8 cellular contexts compared by ENCODE assay signal in genomic region chr9:132669329-132669635, GRCh38. TPM values are rescaled to one million over a fixed set of nuclear protein-coding genes. Genes with fewer than 3 reads are reported as not detected.
DNase-seq lines count a peak whose midpoint lies in the region; ATAC-seq and TF ChIP-seq lines count a peak whose summit lies in the region.

No MANE protein-coding gene starts in this region.

- peaks cover 5% of the 10 kb centered on the region; the same call in 1 of the 2 replicates for H4K20me1 ChIP-seq in SU-DHL-6 (ENCODE audit: low read depth, low read length)

- H3K9me3 ChIP-seq in SU-DHL-6 (ENCODE audit: insufficient read depth, low read length), result no peaks in the 10 kb centered on the region

- H3K79me2 ChIP-seq in SU-DHL-6 (ENCODE audit: insufficient read depth, low read length), result peaks cover 91% of the 10 kb centered on the region

- H3K9ac ChIP-seq in SU-DHL-6 (ENCODE audit: low read length), result peak overlapping the region; percentile 94

- H2AFZ ChIP-seq in SU-DHL-6 (ENCODE audit: low read depth, low read length, severe bottlenecking), result peak overlapping the region; percentile 98

- TF ChIP-seq CTCF in GM12865 (IDR thresholded peaks at IDR 0.05; ENCODE audit: insufficient read depth, low read depth, low read length, missing control alignments) (no peak), SU-DHL-6 (IDR thresholded peaks at IDR 0.05; ENCODE audit: insufficient read depth, low read length, poor library complexity, severe bottlenecking) (no peak), fibroblast of pulmonary artery (IDR thresholded peaks at IDR 0.05; ENCODE audit: low read length, missing control alignments) (no peak)

- no peaks in the 10 kb centered on the region for H3K36me3 ChIP-seq in SU-DHL-6 (ENCODE audit: low read length)

- H3K4me3 ChIP-seq in GM12865 (ENCODE audit: low read depth, low read length) (peak overlapping the region; percentile 91), SU-DHL-6 (ENCODE audit: insufficient read depth, low read length, poor library complexity, severe bottlenecking) (peak overlapping the region; percentile 97), fibroblast of pulmonary artery (replicated peaks; ENCODE audit: low read depth, low read length) (peak overlapping the region; percentile 98)

- H3K9me2 ChIP-seq in SU-DHL-6 (replicated peaks; ENCODE audit: insufficient read depth, low read length), result no peaks in the 10 kb centered on the region

- H3K27ac ChIP-seq in SU-DHL-6 (ENCODE audit: low read depth, low read length), result peak overlapping the region; percentile 88

- no peaks in the 10 kb centered on the region for H3K27me3 ChIP-seq in SU-DHL-6 (ENCODE audit: low read length)

- ATAC-seq in GM19324 (IDR thresholded peaks at IDR 0.05; ENCODE audit: low FRiP score, unreplicated experiment), result no peak

- peaks cover 18% of the 10 kb centered on the region for H3F3A ChIP-seq in SU-DHL-6 (ENCODE audit: insufficient read depth)

- DNase-seq in GM12865 (ENCODE audit: low read depth) (no peak), fibroblast of pulmonary artery (ENCODE audit: low read depth) (no peak), renal cortical epithelial cell (ENCODE audit: low read depth) (peak; percentile 38), SIG-M5 treated with dmso at 0.1 percent for 504 hours (lab: John Stamatoyannopoulos, UW; ENCODE audit: unreplicated experiment) (no peak), putamen (ENCODE audit: low spot score) (no peak), NAMALWA (ENCODE audit: low spot score) (no peak)

- H3K4me2 ChIP-seq in SU-DHL-6 (ENCODE audit: low read depth, low read length, poor library complexity, severe bottlenecking), result peak overlapping the region; percentile 76

RNA-seq across cellular contexts. Expression of gene DDX31, which starts 0.5 kb away (rescaled TPM):
- total RNA-seq in renal cortical epithelial cell, result 14.9 and 23.3 TPM in 2 replicates

RNA-seq across cellular contexts. Expression of gene GTF3C4, which starts 1.0 kb away (rescaled TPM):
- 15.5 and 22.8 TPM in 2 replicates for total RNA-seq in renal cortical epithelial cell
